Comparison of ENCODE assay signal across 1 cellular context in the genomic region with DNA sequence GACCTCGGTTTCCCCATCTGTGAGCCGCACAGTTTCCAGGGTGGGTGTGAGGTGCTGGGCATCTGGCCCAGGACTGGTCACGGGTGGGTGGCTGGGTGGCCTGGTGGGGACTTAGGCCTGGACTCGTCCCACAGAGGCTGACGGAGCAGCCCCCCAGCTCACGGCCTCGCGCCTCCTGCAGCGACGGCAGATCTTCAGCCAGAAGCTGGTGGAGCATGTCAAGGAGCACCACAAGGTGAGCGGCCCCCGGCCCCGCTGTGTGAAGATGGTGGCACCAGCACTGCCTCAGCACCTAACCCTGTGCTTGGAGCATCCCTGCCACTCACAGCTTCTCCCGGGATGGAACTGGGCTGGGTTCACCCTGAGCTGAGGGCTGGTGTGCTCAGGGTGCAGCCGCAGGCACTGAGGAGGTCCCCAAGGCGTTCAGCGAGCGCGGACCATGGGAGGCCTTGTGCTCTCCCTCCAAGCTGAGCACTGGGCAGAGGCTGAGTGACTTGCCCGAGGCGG.
TF ChIP-seq lines count a peak whose summit lies in the region.

No MANE protein-coding gene starts in this region.

TF ChIP-seq in K562, 482 proteins besides CTCF, POLR2A, EP300 and RAD21 (continues in another document):
- TF ChIP-seq KDM5B (IDR thresholded peaks at IDR 0.05; ENCODE audit: insufficient replicate concordance, low read depth, low read length) (no peak), RBM22 (IDR thresholded peaks at IDR 0.05; ENCODE audit: low read depth, low read length, poor library complexity, severe bottlenecking) (no peak), C11orf30 (IDR thresholded peaks at IDR 0.05; ENCODE audit: low read depth) (no peak), NR2C1 (IDR thresholded peaks at IDR 0.05) (no peak), NR2C1 (tag; IDR thresholded peaks at IDR 0.05) (no peak), FOXP1 (CRISPR knock-in tag; IDR thresholded peaks at IDR 0.05) (peak; percentile 54; the same call in 1 of the 2 replicates), ZNF695 (CRISPR knock-in tag; IDR thresholded peaks at IDR 0.05) (no peak), SIRT6 (IDR thresholded peaks at IDR 0.05; ENCODE audit: low read depth, low read length) (peak; percentile 32), ARID1B (IDR thresholded peaks at IDR 0.05) (no peak), RBFOX2 (IDR thresholded peaks at IDR 0.05; ENCODE audit: low read depth, low read length) (peak; percentile 18; the same call in 1 of the 2 replicates), ZNF583 (CRISPR knock-in tag; IDR thresholded peaks at IDR 0.05) (no peak), JUN (IDR thresholded peaks at IDR 0.05; ENCODE audit: borderline replicate concordance, low read depth, low read length) (no peak), JUN (CRISPR knock-in tag; IDR thresholded peaks at IDR 0.05; ENCODE audit: borderline replicate concordance) (0 out of 2 replicates have a peak, but pooled peaks have one; percentile 23), MCM2 (IDR thresholded peaks at IDR 0.05; ENCODE audit: low read depth) (no peak), BMI1 (IDR thresholded peaks at IDR 0.05; ENCODE audit: low read length) (no peak), ZNF780A (CRISPR knock-in tag; IDR thresholded peaks at IDR 0.05) (no peak), TFAM (CRISPR knock-in tag; conservative IDR thresholded peaks at IDR 0.05) (no peak), GATAD2B (IDR thresholded peaks at IDR 0.05; ENCODE audit: borderline replicate concordance) (no peak), ZNF444 (CRISPR knock-in tag; IDR thresholded peaks at IDR 0.05) (no peak), ZSCAN29 (IDR thresholded peaks at IDR 0.05) (no peak), SMARCE1 (IDR thresholded peaks at IDR 0.05) (no peak), PRPF4 (IDR thresholded peaks at IDR 0.05; ENCODE audit: insufficient read depth, low read depth, low read length, poor library complexity, severe bottlenecking) (peak; percentile 58), RBM25 (IDR thresholded peaks at IDR 0.05; ENCODE audit: low read depth, low read length, severe bottlenecking) (no peak), MAFG (tag; conservative IDR thresholded peaks at IDR 0.05) (no peak), EZH2 (IDR thresholded peaks at IDR 0.05; ENCODE audit: borderline replicate concordance, low read depth, low read length) (no peak), GATA2 (CRISPR knock-in tag; IDR thresholded peaks at IDR 0.05) (no peak), ZNF253 (CRISPR knock-in tag; conservative IDR thresholded peaks at IDR 0.05) (no peak), HNRNPL (IDR thresholded peaks at IDR 0.05; ENCODE audit: low read depth, low read length) (0 out of 2 replicates have a peak, but pooled peaks have one; percentile 18), ARHGAP35 (IDR thresholded peaks at IDR 0.05; ENCODE audit: partially characterized antibody) (no peak), SLC30A9 (CRISPR knock-in tag; IDR thresholded peaks at IDR 0.05) (no peak), ZFP36 (IDR thresholded peaks at IDR 0.05; ENCODE audit: low read depth, low read length, partially characterized antibody) (no peak), MTA3 (IDR thresholded peaks at IDR 0.05; ENCODE audit: borderline replicate concordance) (no peak), MEIS2 (IDR thresholded peaks at IDR 0.05; ENCODE audit: partially characterized antibody) (no peak), FOXA3 (CRISPR knock-in tag; conservative IDR thresholded peaks at IDR 0.05 in 1 of 2, IDR thresholded peaks at IDR 0.05 in 1 of 2) (peak in 1 of 2 experiments; percentile 55; a peak in 1 of 4 replicates), MAFK (IDR thresholded peaks at IDR 0.05; ENCODE audit: low read length) (no peak), CAMTA2 (CRISPR knock-in tag; conservative IDR thresholded peaks at IDR 0.05) (no peak), ZNF77 (CRISPR knock-in tag; IDR thresholded peaks at IDR 0.05) (no peak), MTA2 (IDR thresholded peaks at IDR 0.05; ENCODE audit: low read depth) (no peak), FOXK1 (CRISPR knock-in tag; IDR thresholded peaks at IDR 0.05; ENCODE audit: borderline replicate concordance) (no peak), HMGN3 (IDR thresholded peaks at IDR 0.05; ENCODE audit: borderline replicate concordance, extremely low read depth, insufficient read length, low read depth, low read length) (no peak), CBX3 (IDR thresholded peaks at IDR 0.05; ENCODE audit: borderline replicate concordance in 1 of 2, low read length in 2 of 2) (no peak), FOXA1 (IDR thresholded peaks at IDR 0.05; ENCODE audit: borderline replicate concordance) (no peak)
- TF ChIP-seq, protein P1, sequence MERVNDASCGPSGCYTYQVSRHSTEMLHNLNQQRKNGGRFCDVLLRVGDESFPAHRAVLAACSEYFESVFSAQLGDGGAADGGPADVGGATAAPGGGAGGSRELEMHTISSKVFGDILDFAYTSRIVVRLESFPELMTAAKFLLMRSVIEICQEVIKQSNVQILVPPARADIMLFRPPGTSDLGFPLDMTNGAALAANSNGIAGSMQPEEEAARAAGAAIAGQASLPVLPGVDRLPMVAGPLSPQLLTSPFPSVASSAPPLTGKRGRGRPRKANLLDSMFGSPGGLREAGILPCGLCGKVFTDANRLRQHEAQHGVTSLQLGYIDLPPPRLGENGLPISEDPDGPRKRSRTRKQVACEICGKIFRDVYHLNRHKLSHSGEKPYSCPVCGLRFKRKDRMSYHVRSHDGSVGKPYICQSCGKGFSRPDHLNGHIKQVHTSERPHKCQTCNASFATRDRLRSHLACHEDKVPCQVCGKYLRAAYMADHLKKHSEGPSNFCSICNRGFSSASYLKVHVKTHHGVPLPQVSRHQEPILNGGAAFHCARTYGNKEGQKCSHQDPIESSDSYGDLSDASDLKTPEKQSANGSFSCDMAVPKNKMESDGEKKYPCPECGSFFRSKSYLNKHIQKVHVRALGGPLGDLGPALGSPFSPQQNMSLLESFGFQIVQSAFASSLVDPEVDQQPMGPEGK (CRISPR knock-in tag; IDR thresholded peaks at IDR 0.05; ENCODE audit: borderline replicate concordance): no peak
- TF ChIP-seq, protein P2, sequence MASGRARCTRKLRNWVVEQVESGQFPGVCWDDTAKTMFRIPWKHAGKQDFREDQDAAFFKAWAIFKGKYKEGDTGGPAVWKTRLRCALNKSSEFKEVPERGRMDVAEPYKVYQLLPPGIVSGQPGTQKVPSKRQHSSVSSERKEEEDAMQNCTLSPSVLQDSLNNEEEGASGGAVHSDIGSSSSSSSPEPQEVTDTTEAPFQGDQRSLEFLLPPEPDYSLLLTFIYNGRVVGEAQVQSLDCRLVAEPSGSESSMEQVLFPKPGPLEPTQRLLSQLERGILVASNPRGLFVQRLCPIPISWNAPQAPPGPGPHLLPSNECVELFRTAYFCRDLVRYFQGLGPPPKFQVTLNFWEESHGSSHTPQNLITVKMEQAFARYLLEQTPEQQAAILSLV (tag; IDR thresholded peaks at IDR 0.05): no peak
- TF ChIP-seq, protein P3, sequence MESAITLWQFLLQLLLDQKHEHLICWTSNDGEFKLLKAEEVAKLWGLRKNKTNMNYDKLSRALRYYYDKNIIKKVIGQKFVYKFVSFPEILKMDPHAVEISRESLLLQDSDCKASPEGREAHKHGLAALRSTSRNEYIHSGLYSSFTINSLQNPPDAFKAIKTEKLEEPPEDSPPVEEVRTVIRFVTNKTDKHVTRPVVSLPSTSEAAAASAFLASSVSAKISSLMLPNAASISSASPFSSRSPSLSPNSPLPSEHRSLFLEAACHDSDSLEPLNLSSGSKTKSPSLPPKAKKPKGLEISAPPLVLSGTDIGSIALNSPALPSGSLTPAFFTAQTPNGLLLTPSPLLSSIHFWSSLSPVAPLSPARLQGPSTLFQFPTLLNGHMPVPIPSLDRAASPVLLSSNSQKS (CRISPR knock-in tag; IDR thresholded peaks at IDR 0.05): no peak
- TF ChIP-seq, protein P4, sequence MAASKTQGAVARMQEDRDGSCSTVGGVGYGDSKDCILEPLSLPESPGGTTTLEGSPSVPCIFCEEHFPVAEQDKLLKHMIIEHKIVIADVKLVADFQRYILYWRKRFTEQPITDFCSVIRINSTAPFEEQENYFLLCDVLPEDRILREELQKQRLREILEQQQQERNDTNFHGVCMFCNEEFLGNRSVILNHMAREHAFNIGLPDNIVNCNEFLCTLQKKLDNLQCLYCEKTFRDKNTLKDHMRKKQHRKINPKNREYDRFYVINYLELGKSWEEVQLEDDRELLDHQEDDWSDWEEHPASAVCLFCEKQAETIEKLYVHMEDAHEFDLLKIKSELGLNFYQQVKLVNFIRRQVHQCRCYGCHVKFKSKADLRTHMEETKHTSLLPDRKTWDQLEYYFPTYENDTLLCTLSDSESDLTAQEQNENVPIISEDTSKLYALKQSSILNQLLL (CRISPR knock-in tag; IDR thresholded peaks at IDR 0.05; ENCODE audit: borderline replicate concordance): no peak
- TF ChIP-seq, protein P5, sequence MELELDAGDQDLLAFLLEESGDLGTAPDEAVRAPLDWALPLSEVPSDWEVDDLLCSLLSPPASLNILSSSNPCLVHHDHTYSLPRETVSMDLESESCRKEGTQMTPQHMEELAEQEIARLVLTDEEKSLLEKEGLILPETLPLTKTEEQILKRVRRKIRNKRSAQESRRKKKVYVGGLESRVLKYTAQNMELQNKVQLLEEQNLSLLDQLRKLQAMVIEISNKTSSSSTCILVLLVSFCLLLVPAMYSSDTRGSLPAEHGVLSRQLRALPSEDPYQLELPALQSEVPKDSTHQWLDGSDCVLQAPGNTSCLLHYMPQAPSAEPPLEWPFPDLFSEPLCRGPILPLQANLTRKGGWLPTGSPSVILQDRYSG (tag; conservative IDR thresholded peaks at IDR 0.05; ENCODE audit: low read depth): no peak
- TF ChIP-seq, protein P6, sequence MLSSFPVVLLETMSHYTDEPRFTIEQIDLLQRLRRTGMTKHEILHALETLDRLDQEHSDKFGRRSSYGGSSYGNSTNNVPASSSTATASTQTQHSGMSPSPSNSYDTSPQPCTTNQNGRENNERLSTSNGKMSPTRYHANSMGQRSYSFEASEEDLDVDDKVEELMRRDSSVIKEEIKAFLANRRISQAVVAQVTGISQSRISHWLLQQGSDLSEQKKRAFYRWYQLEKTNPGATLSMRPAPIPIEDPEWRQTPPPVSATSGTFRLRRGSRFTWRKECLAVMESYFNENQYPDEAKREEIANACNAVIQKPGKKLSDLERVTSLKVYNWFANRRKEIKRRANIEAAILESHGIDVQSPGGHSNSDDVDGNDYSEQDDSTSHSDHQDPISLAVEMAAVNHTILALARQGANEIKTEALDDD (IDR thresholded peaks at IDR 0.05): no peak
- TF ChIP-seq, protein P7, sequence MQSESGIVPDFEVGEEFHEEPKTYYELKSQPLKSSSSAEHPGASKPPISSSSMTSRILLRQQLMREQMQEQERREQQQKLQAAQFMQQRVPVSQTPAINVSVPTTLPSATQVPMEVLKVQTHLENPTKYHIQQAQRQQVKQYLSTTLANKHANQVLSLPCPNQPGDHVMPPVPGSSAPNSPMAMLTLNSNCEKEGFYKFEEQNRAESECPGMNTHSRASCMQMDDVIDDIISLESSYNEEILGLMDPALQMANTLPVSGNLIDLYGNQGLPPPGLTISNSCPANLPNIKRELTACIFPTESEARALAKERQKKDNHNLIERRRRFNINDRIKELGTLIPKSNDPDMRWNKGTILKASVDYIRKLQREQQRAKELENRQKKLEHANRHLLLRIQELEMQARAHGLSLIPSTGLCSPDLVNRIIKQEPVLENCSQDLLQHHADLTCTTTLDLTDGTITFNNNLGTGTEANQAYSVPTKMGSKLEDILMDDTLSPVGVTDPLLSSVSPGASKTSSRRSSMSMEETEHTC (IDR thresholded peaks at IDR 0.05): no peak
- TF ChIP-seq, protein P8, sequence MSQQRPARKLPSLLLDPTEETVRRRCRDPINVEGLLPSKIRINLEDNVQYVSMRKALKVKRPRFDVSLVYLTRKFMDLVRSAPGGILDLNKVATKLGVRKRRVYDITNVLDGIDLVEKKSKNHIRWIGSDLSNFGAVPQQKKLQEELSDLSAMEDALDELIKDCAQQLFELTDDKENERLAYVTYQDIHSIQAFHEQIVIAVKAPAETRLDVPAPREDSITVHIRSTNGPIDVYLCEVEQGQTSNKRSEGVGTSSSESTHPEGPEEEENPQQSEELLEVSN (IDR thresholded peaks at IDR 0.05; ENCODE audit: borderline replicate concordance in 1 of 2, extremely low read depth in 1 of 2, insufficient read depth in 1 of 2, insufficient read length in 1 of 2, low read depth in 1 of 2, low read length in 1 of 2, poor library complexity in 1 of 2, severe bottlenecking in 1 of 2): no peak
- TF ChIP-seq, protein P9, sequence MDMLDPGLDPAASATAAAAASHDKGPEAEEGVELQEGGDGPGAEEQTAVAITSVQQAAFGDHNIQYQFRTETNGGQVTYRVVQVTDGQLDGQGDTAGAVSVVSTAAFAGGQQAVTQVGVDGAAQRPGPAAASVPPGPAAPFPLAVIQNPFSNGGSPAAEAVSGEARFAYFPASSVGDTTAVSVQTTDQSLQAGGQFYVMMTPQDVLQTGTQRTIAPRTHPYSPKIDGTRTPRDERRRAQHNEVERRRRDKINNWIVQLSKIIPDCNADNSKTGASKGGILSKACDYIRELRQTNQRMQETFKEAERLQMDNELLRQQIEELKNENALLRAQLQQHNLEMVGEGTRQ (CRISPR knock-in tag; IDR thresholded peaks at IDR 0.05): no peak
- TF ChIP-seq, protein P10, sequence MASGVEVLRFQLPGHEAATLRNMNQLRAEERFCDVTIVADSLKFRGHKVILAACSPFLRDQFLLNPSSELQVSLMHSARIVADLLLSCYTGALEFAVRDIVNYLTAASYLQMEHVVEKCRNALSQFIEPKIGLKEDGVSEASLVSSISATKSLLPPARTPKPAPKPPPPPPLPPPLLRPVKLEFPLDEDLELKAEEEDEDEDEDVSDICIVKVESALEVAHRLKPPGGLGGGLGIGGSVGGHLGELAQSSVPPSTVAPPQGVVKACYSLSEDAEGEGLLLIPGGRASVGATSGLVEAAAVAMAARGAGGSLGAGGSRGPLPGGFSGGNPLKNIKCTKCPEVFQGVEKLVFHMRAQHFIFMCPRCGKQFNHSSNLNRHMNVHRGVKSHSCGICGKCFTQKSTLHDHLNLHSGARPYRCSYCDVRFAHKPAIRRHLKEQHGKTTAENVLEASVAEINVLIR (CRISPR knock-in tag; IDR thresholded peaks at IDR 0.05): no peak
- TF ChIP-seq, protein P11, sequence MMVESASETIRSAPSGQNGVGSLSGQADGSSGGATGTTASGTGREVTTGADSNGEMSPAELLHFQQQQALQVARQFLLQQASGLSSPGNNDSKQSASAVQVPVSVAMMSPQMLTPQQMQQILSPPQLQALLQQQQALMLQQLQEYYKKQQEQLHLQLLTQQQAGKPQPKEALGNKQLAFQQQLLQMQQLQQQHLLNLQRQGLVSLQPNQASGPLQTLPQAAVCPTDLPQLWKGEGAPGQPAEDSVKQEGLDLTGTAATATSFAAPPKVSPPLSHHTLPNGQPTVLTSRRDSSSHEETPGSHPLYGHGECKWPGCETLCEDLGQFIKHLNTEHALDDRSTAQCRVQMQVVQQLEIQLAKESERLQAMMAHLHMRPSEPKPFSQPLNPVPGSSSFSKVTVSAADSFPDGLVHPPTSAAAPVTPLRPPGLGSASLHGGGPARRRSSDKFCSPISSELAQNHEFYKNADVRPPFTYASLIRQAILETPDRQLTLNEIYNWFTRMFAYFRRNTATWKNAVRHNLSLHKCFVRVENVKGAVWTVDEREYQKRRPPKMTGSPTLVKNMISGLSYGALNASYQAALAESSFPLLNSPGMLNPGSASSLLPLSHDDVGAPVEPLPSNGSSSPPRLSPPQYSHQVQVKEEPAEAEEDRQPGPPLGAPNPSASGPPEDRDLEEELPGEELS (CRISPR knock-in tag; IDR thresholded peaks at IDR 0.05; ENCODE audit: borderline replicate concordance): no peak
- TF ChIP-seq, protein P12, sequence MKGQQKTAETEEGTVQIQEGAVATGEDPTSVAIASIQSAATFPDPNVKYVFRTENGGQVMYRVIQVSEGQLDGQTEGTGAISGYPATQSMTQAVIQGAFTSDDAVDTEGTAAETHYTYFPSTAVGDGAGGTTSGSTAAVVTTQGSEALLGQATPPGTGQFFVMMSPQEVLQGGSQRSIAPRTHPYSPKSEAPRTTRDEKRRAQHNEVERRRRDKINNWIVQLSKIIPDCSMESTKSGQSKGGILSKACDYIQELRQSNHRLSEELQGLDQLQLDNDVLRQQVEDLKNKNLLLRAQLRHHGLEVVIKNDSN (CRISPR knock-in tag; IDR thresholded peaks at IDR 0.05): peak; percentile 41; the same call in 1 of the 2 replicates
